8 cellular contexts compared by ENCODE assay signal in genomic region chr19:36013280-36014028, GRCh38. TPM values are rescaled to one million over a fixed set of nuclear protein-coding genes. Genes with fewer than 3 reads are reported as not detected.
A peak's percentile ranks its signal among the peaks of the same experiment; 100 is the strongest.
DNase-seq lines count a peak whose midpoint lies in the region; ATAC-seq and FAIRE-seq lines count a peak whose summit lies in the region.

No MANE protein-coding gene starts in this region.

- no peak for FAIRE-seq in RCC 7860 (lab: Jason Lieb, UNC)

- H3K9me3 Mint-ChIP-seq in naive thymus-derived CD8-positive, alpha-beta T cell: no peaks in the 10 kb centered on the region

- peak; percentile 24 for DNase-seq in AG20443 (ENCODE audit: low spot score)
- no peak for DNase-seq in Jurkat, Clone E6-1 (ENCODE audit: low read depth, low spot score)
- DNase-seq in naive thymus-derived CD8-positive, alpha-beta T cell: no peak
- no peak for DNase-seq in RCC 7860 (ENCODE audit: low spot score)
- no peak for DNase-seq in AG08396 (ENCODE audit: low spot score)
- no peak for DNase-seq in EL
- DNase-seq in T1000 (lab: John Stamatoyannopoulos, UW): no peak

- H3K27me3 Mint-ChIP-seq in naive thymus-derived CD8-positive, alpha-beta T cell: no peaks in the 10 kb centered on the region

- peak overlapping the region; percentile 91 to 99 (median 97) for H3K4me3 Mint-ChIP-seq in naive thymus-derived CD8-positive, alpha-beta T cell

- H3K27ac Mint-ChIP-seq in naive thymus-derived CD8-positive, alpha-beta T cell: peak overlapping the region; percentile 95 to 99 (median 98)

- H3K4me3 ChIP-seq in Jurkat, Clone E6-1 (ENCODE audit: low read length): peak overlapping the region; percentile 93

- peak overlapping the region; percentile 92 for H3K27ac ChIP-seq in cingulate gyrus (ENCODE audit: low read depth, low read length)

- H3K36me3 Mint-ChIP-seq in naive thymus-derived CD8-positive, alpha-beta T cell: no peaks in the 10 kb centered on the region

- peaks cover 21 to 55% (median 45%) of the 10 kb centered on the region in 4 donors for H3K4me1 Mint-ChIP-seq in naive thymus-derived CD8-positive, alpha-beta T cell

- ATAC-seq in naive thymus-derived CD8-positive, alpha-beta T cell: no peak

- POLR2A ChIA-PET in naive thymus-derived CD8-positive, alpha-beta T cell (lab: Charles Lee): interaction anchor here (0.9 to 1.7 kb wide), 8 partner anchors 11 to 201 kb away, joined by 3 to 10 read pairs (median 5); partner anchors contain the start of genes POLR2I, SDHAF1, TBCB and THAP8

RNA-seq across cellular contexts. Expression of gene ALKBH6, which starts 0.6 kb away (rescaled TPM):
- 43.5 TPM for polyA plus RNA-seq in Jurkat, Clone E6-1 (2012; ENCODE audit: insufficient read depth, insufficient read length)
- 10 to 100 TPM; 58.1 to 65.5 TPM for total RNA-seq in naive thymus-derived CD8-positive, alpha-beta T cell
- polyA plus RNA-seq in naive thymus-derived CD8-positive, alpha-beta T cell: 10 to 100 TPM; 18.7 to 25.6 (median 21.9) TPM

RNA-seq across cellular contexts. Expression of gene SYNE4, which starts 4.8 kb away (rescaled TPM):
- polyA plus RNA-seq in Jurkat, Clone E6-1 (2012; ENCODE audit: insufficient read depth, insufficient read length): 1.9 TPM
- total RNA-seq in naive thymus-derived CD8-positive, alpha-beta T cell: 1 to 10 TPM; 3.5 to 4.7 TPM
- polyA plus RNA-seq in naive thymus-derived CD8-positive, alpha-beta T cell: under 1 TPM in 1 of 3 donors, not detected in 2; 0.19 TPM

RNA-seq across cellular contexts. Expression of gene SDHAF1, which starts 18.5 kb away (rescaled TPM):
- polyA plus RNA-seq in Jurkat, Clone E6-1 (2012; ENCODE audit: insufficient read depth, insufficient read length): 17.9 TPM
- 10 to 100 TPM; 19.4 to 24.2 TPM for total RNA-seq in naive thymus-derived CD8-positive, alpha-beta T cell
- polyA plus RNA-seq in naive thymus-derived CD8-positive, alpha-beta T cell: 10 to 100 TPM; 31.9 to 50.9 (median 34.9) TPM

RNA-seq across cellular contexts. Expression of gene CLIP3, which starts 19.2 kb away (rescaled TPM):
- 5.3 TPM for polyA plus RNA-seq in Jurkat, Clone E6-1 (2012; ENCODE audit: insufficient read depth, insufficient read length)
- total RNA-seq in naive thymus-derived CD8-positive, alpha-beta T cell: 1 to 10 TPM; 1.3 to 1.7 TPM
- polyA plus RNA-seq in naive thymus-derived CD8-positive, alpha-beta T cell: 1 to 10 TPM in 2 of 3 donors, not detected in 1; 1.4 to 2.6 TPM

RNA-seq across cellular contexts. Expression of gene THAP8, which starts 40.6 kb away (rescaled TPM):
- 9.8 TPM for polyA plus RNA-seq in Jurkat, Clone E6-1 (2012; ENCODE audit: insufficient read depth, insufficient read length)
- 1 to 10 TPM; 3.6 to 4.6 TPM for total RNA-seq in naive thymus-derived CD8-positive, alpha-beta T cell
- 1 to 10 TPM; 2.4 to 7.2 (median 5.3) TPM for polyA plus RNA-seq in naive thymus-derived CD8-positive, alpha-beta T cell
